24 cellular contexts compared by ENCODE assay signal in genomic region chr1:34916104-34916503, GRCh38. TPM values are rescaled to one million over a fixed set of nuclear protein-coding genes. Genes with fewer than 3 reads are reported as not detected.
DNase-seq lines count a peak whose midpoint lies in the region; ATAC-seq and TF ChIP-seq lines count a peak whose summit lies in the region.
"Had no signal": no experiment of that assay in that cellular context is flagged by ENCODE, and none has a peak within 500 bp of the region (broad histone marks: within the 10 kb centered on the region; RNA-seq: fewer than 3 reads in every experiment).

No MANE protein-coding gene starts in this region.

- ATAC-seq in activated CD8-positive, alpha-beta memory T cell treated with anti-CD3 and anti-CD28 coated beads, Interleukin-2, amount 10 ng/mL, durations not matched to agents 7 days and 5 days, result no peak
- ATAC-seq in lung (ENCODE audit: insufficient read depth, low FRiP score) (no peak), T-cell (replicated peaks in 1 of 4) (no peak)
- ATAC-seq in effector memory CD8-positive, alpha-beta T cell (replicated peaks), result no peak
- ATAC-seq: A549, GM12878 had no signal

- 88 to 92% methylated on average over 4 of the region's 4 CpGs for WGBS in lung, 2 donors

- TF ChIP-seq CTCF in coronary artery (IDR thresholded peaks at IDR 0.05), result no peak
- TF ChIP-seq CTCF in lung (IDR thresholded peaks at IDR 0.05; ENCODE audit: control extremely low read depth, extremely low read depth), result no peak

- H3K36me3 Mint-ChIP-seq in activated CD8-positive, alpha-beta memory T cell treated with anti-CD3 and anti-CD28 coated beads, Interleukin-2, amount 10 ng/mL, durations not matched to agents 7 days and 5 days, result no peaks in the 10 kb centered on the region
- no peaks in the 10 kb centered on the region for H3K36me3 Mint-ChIP-seq in effector memory CD8-positive, alpha-beta T cell (ENCODE audit: insufficient read depth)
- H3K36me3 Mint-ChIP-seq in T-cell, result no peaks in the 10 kb centered on the region
- H3K36me3 Mint-ChIP-seq: CD14-positive monocyte; CD8-positive, alpha-beta memory T cell had no signal

- no peaks in the 10 kb centered on the region for H3K4me1 ChIP-seq in lung (ENCODE audit: control insufficient read depth in 2 of 2, insufficient read depth in 2 of 2, low read length in 2 of 2)
- H3K4me1 ChIP-seq: A549, BE2C had no signal

- DNase-seq in activated CD8-positive, alpha-beta memory T cell treated with anti-CD3 and anti-CD28 coated beads, Interleukin-2, amount 10 ng/mL, durations not matched to agents 7 days and 5 days, result peak; percentile 34
- DNase-seq in activated CD8-positive, alpha-beta memory T cell treated with anti-CD3 and anti-CD28 coated beads for 24 hours, result no peak
- DNase-seq in coronary artery (ENCODE audit: low spot score) (peak; percentile 26), lung (ENCODE audit: low spot score) (no peak), MG63 (no peak), T-cell (no peak)
- DNase-seq in effector memory CD8-positive, alpha-beta T cell, result no peak
- DNase-seq: ACHN; AML-193; CD4-positive, alpha-beta T cell; CD8-positive, alpha-beta memory T cell; DMS 273 treated with DMSO at 0.1 percent for 48 hours; EL; GDM1; GM23248; H7; HCEC 1CT had no signal

- no peak overlapping the region for H3K27ac ChIP-seq in coronary artery
- no peak overlapping the region for H3K27ac ChIP-seq in lung (ENCODE audit: low read depth in 1 of 2, low read length in 1 of 2)
- H3K27ac ChIP-seq in temporal lobe (ENCODE audit: low read depth, low read length), result peak overlapping the region; percentile 13
- H3K27ac ChIP-seq: 22Rv1; A549; BLaER1 treated with 17β-estradiol and CSF1 and Interleukin-3, amounts not matched to agents 10 nM and 100 nM; GM23248 had no signal

- H3K4me3 Mint-ChIP-seq in activated CD8-positive, alpha-beta memory T cell treated with anti-CD3 and anti-CD28 coated beads, Interleukin-2, amount 10 ng/mL, durations not matched to agents 7 days and 5 days, result no peak overlapping the region
- H3K4me3 Mint-ChIP-seq in effector memory CD8-positive, alpha-beta T cell, result no peak overlapping the region
- H3K4me3 Mint-ChIP-seq in T-cell, result no peak overlapping the region
- H3K4me3 Mint-ChIP-seq: CD14-positive monocyte; CD4-positive, alpha-beta T cell; CD8-positive, alpha-beta memory T cell had no signal

- CTCF ChIA-PET in activated CD8-positive, alpha-beta memory T cell treated with anti-CD3 and anti-CD28 coated beads, Interleukin-2, amount 10 ng/mL, durations not matched to agents 7 days and 5 days (lab: Charles Lee), result no interaction called here
- CTCF ChIA-PET in T-cell (lab: Charles Lee), result no interaction called here

- peaks cover 0 to 2% of the 10 kb centered on the region in 2 donors for H3K9me3 ChIP-seq in lung (ENCODE audit: control insufficient read depth in 2 of 2, insufficient read depth in 1 of 2, low read length in 1 of 2)
- no peaks in the 10 kb centered on the region for H3K9me3 ChIP-seq in MG63
- H3K9me3 ChIP-seq: A549; BE2C; BLaER1 treated with 17β-estradiol and CSF1 and Interleukin-3, amounts not matched to agents 10 nM and 100 nM had no signal

- H3K27me3 ChIP-seq in lung (ENCODE audit: control insufficient read depth, insufficient read depth), result no peaks in the 10 kb centered on the region
- no peaks in the 10 kb centered on the region; the same call in none of the 2 replicates for H3K27me3 ChIP-seq in MG63
- H3K27me3 ChIP-seq: BE2C; BLaER1 treated with 17β-estradiol and CSF1 and Interleukin-3, amounts not matched to agents 10 nM and 100 nM had no signal

- H3K27me3 Mint-ChIP-seq in activated CD8-positive, alpha-beta memory T cell treated with anti-CD3 and anti-CD28 coated beads, Interleukin-2, amount 10 ng/mL, durations not matched to agents 7 days and 5 days, result peaks cover 12% of the 10 kb centered on the region
- peaks cover 29 to 59% of the 10 kb centered on the region in 2 donors for H3K27me3 Mint-ChIP-seq in effector memory CD8-positive, alpha-beta T cell
- peaks cover 26 to 32% of the 10 kb centered on the region in 2 donors for H3K27me3 Mint-ChIP-seq in T-cell

- H3K4me3 ChIP-seq in coronary artery (no peak overlapping the region), lung (peak overlapping the region; percentile 22), MG63 (no peak overlapping the region)
- H3K4me3 ChIP-seq: A549; BLaER1 treated with 17β-estradiol and CSF1 and Interleukin-3, amounts not matched to agents 10 nM and 100 nM; GM12878; GM23248 had no signal

- no peaks in the 10 kb centered on the region for H3K9me3 Mint-ChIP-seq in activated CD8-positive, alpha-beta memory T cell treated with anti-CD3 and anti-CD28 coated beads, Interleukin-2, amount 10 ng/mL, durations not matched to agents 7 days and 5 days (ENCODE audit: low read depth)
- no peaks in the 10 kb centered on the region for H3K9me3 Mint-ChIP-seq in effector memory CD8-positive, alpha-beta T cell
- H3K9me3 Mint-ChIP-seq in T-cell, result no peaks in the 10 kb centered on the region
- H3K9me3 Mint-ChIP-seq: CD14-positive monocyte; CD4-positive, alpha-beta T cell; CD8-positive, alpha-beta memory T cell had no signal

- POLR2A ChIA-PET in T-cell (lab: Charles Lee), result no interaction called here

- no peak overlapping the region for H3K27ac Mint-ChIP-seq in activated CD8-positive, alpha-beta memory T cell treated with anti-CD3 and anti-CD28 coated beads, Interleukin-2, amount 10 ng/mL, durations not matched to agents 7 days and 5 days
- no peak overlapping the region for H3K27ac Mint-ChIP-seq in effector memory CD8-positive, alpha-beta T cell
- no peak overlapping the region for H3K27ac Mint-ChIP-seq in T-cell
- H3K27ac Mint-ChIP-seq: CD14-positive monocyte; CD4-positive, alpha-beta T cell; CD8-positive, alpha-beta memory T cell had no signal

- H3K36me3 ChIP-seq in lung (ENCODE audit: control insufficient read depth in 2 of 2, insufficient read depth in 2 of 2, low read length in 2 of 2), result no peaks in the 10 kb centered on the region
- H3K36me3 ChIP-seq in MG63, result no peaks in the 10 kb centered on the region
- H3K36me3 ChIP-seq: BE2C; BLaER1 treated with 17β-estradiol and CSF1 and Interleukin-3, amounts not matched to agents 10 nM and 100 nM had no signal

- H3K4me1 Mint-ChIP-seq in activated CD8-positive, alpha-beta memory T cell treated with anti-CD3 and anti-CD28 coated beads, Interleukin-2, amount 10 ng/mL, durations not matched to agents 7 days and 5 days, result no peaks in the 10 kb centered on the region
- peaks cover 0 to 9% of the 10 kb centered on the region in 2 donors for H3K4me1 Mint-ChIP-seq in effector memory CD8-positive, alpha-beta T cell (ENCODE audit: low read depth in 2 of 2)
- peaks cover 0 to 2% (median 1%) of the 10 kb centered on the region in 3 donors for H3K4me1 Mint-ChIP-seq in T-cell

RNA-seq across cellular contexts. Expression of gene DLGAP3, which starts 13.3 kb away (rescaled TPM):
- total RNA-seq in activated CD8-positive, alpha-beta memory T cell treated with anti-CD3 and anti-CD28 coated beads, Interleukin-2, amount 10 ng/mL, durations not matched to agents 7 days and 5 days, result under 1 TPM; 0.50 to 0.66 TPM
- total RNA-seq in lung (under 1 TPM; 0.17 to 0.89 TPM), temporal lobe (5.9 TPM), T-cell (1 to 10 TPM in 1 of 5 donors, under 1 TPM in 4; 0.78 to 1.6 (median 0.99) TPM)
- polyA plus RNA-seq in lung, result under 1 TPM; 0.10 to 0.26 TPM
- total RNA-seq in MG63 (2014; rRNA removed; shearing (Covaris generic); ENCODE audit: low replicate concordance), result not detected in 2 replicates
- polyA plus RNA-seq: CD8-positive, alpha-beta memory T cell; GM23248 had no signal

RNA-seq across cellular contexts. Expression of gene SMIM12, which starts 56.6 kb away (rescaled TPM):
- 10 to 100 TPM; 52.7 to 67.2 TPM for total RNA-seq in activated CD8-positive, alpha-beta memory T cell treated with anti-CD3 and anti-CD28 coated beads, Interleukin-2, amount 10 ng/mL, durations not matched to agents 7 days and 5 days
- total RNA-seq in lung (10 to 100 TPM; 19.5 to 50.8 TPM), temporal lobe (7.4 TPM), T-cell (10 to 100 TPM; 29.8 to 46.7 (median 37.1) TPM)
- 10 to 100 TPM; 17.9 to 67.8 TPM for polyA plus RNA-seq in lung
- total RNA-seq in MG63 (2014; rRNA removed; shearing (Covaris generic); ENCODE audit: low replicate concordance), result 31.0 and 38.8 TPM in 2 replicates

Comparison
In these comparisons a context has a peak if more than half of its experiments do, and no peak if none do; other contexts are left out.
1. DNase-seq: peak in activated CD8-positive, alpha-beta memory T cell treated with anti-CD3 and anti-CD28 coated beads, Interleukin-2, amount 10 ng/mL, durations not matched to agents 7 days and 5 days (single experiment) and coronary artery (single experiment); none in activated CD8-positive, alpha-beta memory T cell treated with anti-CD3 and anti-CD28 coated beads for 24 hours (single experiment), lung (single experiment), MG63 (single experiment), effector memory CD8-positive, alpha-beta T cell (0 of 3) and T-cell (0 of 34).